ENCODE assay signal across 12 cellular contexts in genomic region chr3:74561881-74562280, GRCh38. TPM values are rescaled to one million over a fixed set of nuclear protein-coding genes. Genes with fewer than 3 reads are reported as not detected.
"Had no signal": no experiment of that assay in that cellular context is flagged by ENCODE, and none has a peak within 500 bp of the region (broad histone marks: within the 10 kb centered on the region; RNA-seq: fewer than 3 reads in every experiment).

No MANE protein-coding gene starts in this region.

- H3K9me3 ChIP-seq: vagina had no signal

- H3K4me3 ChIP-seq: body of pancreas, vagina had no signal

- H3K4me1 ChIP-seq: body of pancreas, vagina had no signal

- DNase-seq: activated B cell treated with CpG ODN at 0.5 μM for 24 hours; activated CD4-positive, alpha-beta T cell treated with anti-CD3 and anti-CD28 coated beads for 48 hours; activated CD8-positive, alpha-beta T cell treated with anti-CD3 and anti-CD28 coated beads for 36 hours; activated gamma-delta T cell; activated T-cell treated with anti-CD3 and anti-CD28 coated beads, Interleukin-2, amount 50 U/mL, for 72 hours; amniotic stem cell; body of pancreas; cortex of kidney; effector memory CD4-positive, alpha-beta T cell had no signal

- H3K27me3 ChIP-seq: body of pancreas, vagina had no signal

- H3K27ac ChIP-seq: body of pancreas, vagina had no signal

- H3K36me3 ChIP-seq: vagina had no signal

RNA-seq across cellular contexts. Expression of gene CNTN3, which starts 52.6 kb away (rescaled TPM):
- total RNA-seq: activated B cell treated with CpG ODN at 0.5 μM for 24 hours; activated CD8-positive, alpha-beta T cell treated with anti-CD3 and anti-CD28 coated beads for 36 hours; activated T-cell treated with anti-CD3 and anti-CD28 coated beads, Interleukin-2, amount 50 U/mL, for 72 hours; natural killer cell treated with Interleukin-12 subunit alpha and Interleukin-12 subunit beta and Interleukin-15 and Interleukin-18, amount 100 ng/mL, for 72 hours; T-helper 2 cell treated with Interferon-gamma antibody and Interleukin-4, amounts not matched to agents 100 ng/mL and 5 ng/mL, for 36 hours; vagina had no signal
